ENCODE assay signal across 18 cellular contexts in genomic region chr11:80107415-80107814, GRCh38.
"Had no signal": no experiment of that assay in that cellular context is flagged by ENCODE, and none has a peak within 500 bp of the region (broad histone marks: within the 10 kb centered on the region; RNA-seq: fewer than 3 reads in every experiment).

No MANE protein-coding gene starts in this region.

- DNase-seq: activated naive CD4-positive, alpha-beta T cell treated with anti-CD3 and anti-CD28 coated beads, Interleukin-2, amount 10 ng/mL, durations not matched to agents 7 days and 5 days; hypothalamus; kidney; mesenchymal stem cell; natural killer cell; occipital lobe; right cardiac atrium; stimulated activated CD4-positive, alpha-beta T cell treated with anti-CD3 and anti-CD28 coated beads, Interleukin-15, amount 100 ng/mL, for 24 hours; stimulated activated CD4-positive, alpha-beta T cell treated with anti-CD3 and anti-CD28 coated beads, Interleukin-4, amount 100 ng/mL, for 1 hour; stimulated activated naive CD4-positive, alpha-beta T cell; substantia nigra had no signal

- FAIRE-seq: astrocyte, colon, endometrium had no signal

- H3K9me3 ChIP-seq: tibial nerve had no signal

- H3K4me1 ChIP-seq: tibial nerve had no signal

- ATAC-seq: activated T-helper 17 cell treated with anti-CD3 and anti-CD28 coated beads, Interleukin-2, amount 50 U/mL, for 72 hours; esophagus mucosa; natural killer cell; right cardiac atrium had no signal

- H3K36me3 ChIP-seq: tibial nerve had no signal

- H3K27me3 ChIP-seq: tibial nerve had no signal

- H3K4me3 ChIP-seq: skin epidermis, tibial nerve had no signal

- H3K27ac ChIP-seq: skin epidermis, tibial nerve had no signal
